Comparison of ENCODE assay signal across 19 cellular contexts in genomic region chr3:50295553-50296166, GRCh38. TPM values are rescaled to one million over a fixed set of nuclear protein-coding genes. Genes with fewer than 3 reads are reported as not detected.
DNase-seq lines count a peak whose midpoint lies in the region; ATAC-seq and TF ChIP-seq lines count a peak whose summit lies in the region.
"Had no signal": no experiment of that assay in that cellular context is flagged by ENCODE, and none has a peak within 500 bp of the region (broad histone marks: within the 10 kb centered on the region; RNA-seq: fewer than 3 reads in every experiment).

No MANE protein-coding gene starts in this region.

- H3K9me3 ChIP-seq in IMR-90 (ENCODE audit: control insufficient read depth, insufficient read depth, low read length): no peaks in the 10 kb centered on the region
- no peaks in the 10 kb centered on the region for H3K9me3 ChIP-seq in neural progenitor cell (ENCODE audit: low read depth)
- H3K9me3 ChIP-seq: BLaER1, HAP-1 had no signal

- H3K4me2 ChIP-seq in IMR-90 (ENCODE audit: low read depth, low read length): no peak overlapping the region
- no peak overlapping the region for H3K4me2 ChIP-seq in neural progenitor cell
- H3K4me2 ChIP-seq: BLaER1, KMS-11 had no signal

- dilution Hi-C loops in IMR-90 (cut with HindIII; ENCODE audit: low sequenced_read_pairs, unreplicated experiment): no loop called here

- TF ChIP-seq CTCF in IMR-90 (conservative IDR thresholded peaks at IDR 0.05; ENCODE audit: low read depth, low read length): no peak
- TF ChIP-seq CTCF in neural progenitor cell (IDR thresholded peaks at IDR 0.05): no peak

- no peak overlapping the region for H2AK9ac ChIP-seq in IMR-90 (replicated peaks; ENCODE audit: low read depth, low read length, poor library complexity)

- peak overlapping the region; percentile 51 for H3K27ac Mint-ChIP-seq in activated CD4-positive, alpha-beta T cell treated with anti-CD3 and anti-CD28 coated beads, Interleukin-2, amount 10 ng/mL, durations not matched to agents 24 days and 14 days
- no peak overlapping the region for H3K27ac Mint-ChIP-seq in neural progenitor cell

- H3K79me1 ChIP-seq in IMR-90 (ENCODE audit: low read depth in 1 of 2, low read length in 2 of 2): peaks cover 20 to 38% of the 10 kb centered on the region in 2 experiments; a peak in 3 of 4 replicates

- no peak overlapping the region for H3K4me3 Mint-ChIP-seq in activated CD4-positive, alpha-beta T cell treated with anti-CD3 and anti-CD28 coated beads, Interleukin-2, amount 10 ng/mL, durations not matched to agents 24 days and 14 days
- H3K4me3 Mint-ChIP-seq in neural progenitor cell: no peak overlapping the region

- no peak overlapping the region for H2BK120ac ChIP-seq in IMR-90 (ENCODE audit: low read depth, low read length)

- H3K9ac ChIP-seq in IMR-90 (ENCODE audit: low read depth, low read length) (no peak overlapping the region), neural progenitor cell (no peak overlapping the region)
- H3K9ac ChIP-seq: BLaER1, KMS-11 had no signal

- TF ChIP-seq POLR2A in IMR-90 (IDR thresholded peaks at IDR 0.05; ENCODE audit: low read depth, low read length): no peak

- no peak overlapping the region for H3K23ac ChIP-seq in IMR-90 (ENCODE audit: low read depth, low read length)

- H2AFZ ChIP-seq in IMR-90 (replicated peaks; ENCODE audit: low read length, poor library complexity) (peak overlapping the region; percentile 45), neural progenitor cell (replicated peaks) (no peak overlapping the region)

- no peaks in the 10 kb centered on the region for H3F3A ChIP-seq in neural progenitor cell (ENCODE audit: low read depth)

- H2AK5ac ChIP-seq in IMR-90 (ENCODE audit: low read depth, low read length): no peak overlapping the region

- no peak overlapping the region for H2BK15ac ChIP-seq in IMR-90 (ENCODE audit: low read depth, low read length)

- H4K5ac ChIP-seq in IMR-90 (ENCODE audit: low read depth, low read length): no peak overlapping the region

- H4K20me1 ChIP-seq in IMR-90 (ENCODE audit: insufficient read depth, low read length): no peaks in the 10 kb centered on the region
- H4K20me1 ChIP-seq in neural progenitor cell (ENCODE audit: low read depth): peaks cover 6% of the 10 kb centered on the region

- H3K14ac ChIP-seq in IMR-90 (replicated peaks; ENCODE audit: low read depth, low read length): no peak overlapping the region

- no peak overlapping the region for H2BK5ac ChIP-seq in IMR-90 (ENCODE audit: low read depth, low read length, poor library complexity, severe bottlenecking)

- H3K4me1 Mint-ChIP-seq in activated CD4-positive, alpha-beta T cell treated with anti-CD3 and anti-CD28 coated beads, Interleukin-2, amount 10 ng/mL, durations not matched to agents 24 days and 14 days: peaks cover 29% of the 10 kb centered on the region
- H3K4me1 Mint-ChIP-seq in neural progenitor cell: peaks cover 32% of the 10 kb centered on the region

- POLR2A ChIA-PET in IMR-90 (lab: Charles Lee; ENCODE audit: unreplicated experiment): no interaction called here

- H3K4me1 ChIP-seq in IMR-90 (ENCODE audit: control insufficient read depth, insufficient read depth, low read length) (peaks cover 21% of the 10 kb centered on the region), neural progenitor cell (peaks cover 18% of the 10 kb centered on the region)

- in situ Hi-C loops in IMR-90 (cut with MboI; ENCODE audit: low sequenced_read_pairs): no loop called here

- no peaks in the 10 kb centered on the region for H3K9me3 Mint-ChIP-seq in activated CD4-positive, alpha-beta T cell treated with anti-CD3 and anti-CD28 coated beads, Interleukin-2, amount 10 ng/mL, durations not matched to agents 24 days and 14 days
- H3K9me3 Mint-ChIP-seq in neural progenitor cell: no peaks in the 10 kb centered on the region

- WGBS in IMR-90 (ENCODE audit: extremely low coverage in 2 of 2, insufficient read length in 1 of 2), 2 experiments: 98% methylated on average over 5 of the region's 7 CpGs; no CpG with 5 or more reads in 1 of the 2 experiments

- H4K8ac ChIP-seq in IMR-90 (ENCODE audit: low read depth in 2 of 2, low read length in 2 of 2): no peak overlapping the region

- H3K79me2 ChIP-seq in neural progenitor cell (ENCODE audit: low read depth): peaks cover 12% of the 10 kb centered on the region

- H3K27me3 ChIP-seq in IMR-90 (ENCODE audit: control insufficient read depth, insufficient read depth, low read length) (no peaks in the 10 kb centered on the region), neural progenitor cell (no peaks in the 10 kb centered on the region)
- H3K27me3 ChIP-seq: BLaER1 had no signal

- ATAC-seq in IMR-90 (ENCODE audit: low read depth) (no peak), HG02973 (IDR thresholded peaks at IDR 0.05; ENCODE audit: unreplicated experiment) (no peak)
- ATAC-seq: PC-3 had no signal

- H3K36me3 Mint-ChIP-seq in activated CD4-positive, alpha-beta T cell treated with anti-CD3 and anti-CD28 coated beads, Interleukin-2, amount 10 ng/mL, durations not matched to agents 24 days and 14 days (ENCODE audit: low read depth): peaks cover 8% of the 10 kb centered on the region
- H3K36me3 Mint-ChIP-seq in neural progenitor cell: peaks cover 1% of the 10 kb centered on the region

- H3K18ac ChIP-seq in IMR-90 (ENCODE audit: low read depth, low read length): no peak overlapping the region

- H4K91ac ChIP-seq in IMR-90 (ENCODE audit: insufficient read depth, low read depth, low read length): no peak overlapping the region

- CTCF ChIA-PET in IMR-90 (lab: Yijun Ruan, JAX): no interaction called here

- no peak overlapping the region for H2BK20ac ChIP-seq in IMR-90 (ENCODE audit: low read depth, low read length)

- H3K27me3 Mint-ChIP-seq in activated CD4-positive, alpha-beta T cell treated with anti-CD3 and anti-CD28 coated beads, Interleukin-2, amount 10 ng/mL, durations not matched to agents 24 days and 14 days: no peaks in the 10 kb centered on the region
- H3K27me3 Mint-ChIP-seq in neural progenitor cell (ENCODE audit: insufficient read depth, low read depth): peaks cover 13% of the 10 kb centered on the region

- H3K27ac ChIP-seq in IMR-90 (ENCODE audit: insufficient read depth, low read length) (no peak overlapping the region), neural progenitor cell (no peak overlapping the region)
- H3K27ac ChIP-seq: BLaER1, KMS-11 had no signal

- intact Hi-C loops in activated CD4-positive, alpha-beta T cell treated with anti-CD3 and anti-CD28 coated beads, Interleukin-2, amount 10 ng/mL, durations not matched to agents 24 days and 14 days (cut with micrococcal nuclease): loop anchor here (5.0 to 10.0 kb wide), 2 partner anchors 317 to 621 kb away; partner anchors contain the start of genes APEH and CISH
- intact Hi-C loops in IMR-90 (cut with micrococcal nuclease): no loop called here

- H3K36me3 ChIP-seq in IMR-90 (ENCODE audit: control insufficient read depth, insufficient read depth, low read length) (no peaks in the 10 kb centered on the region), neural progenitor cell (no peaks in the 10 kb centered on the region)

- H3K9me1 ChIP-seq in IMR-90 (ENCODE audit: insufficient read depth, low read length): peaks cover 17% of the 10 kb centered on the region

- no peak for TF ChIP-seq RAD21 in IMR-90 (IDR thresholded peaks at IDR 0.05; ENCODE audit: low read length)

- DNase-seq in activated CD4-positive, alpha-beta T cell treated with anti-CD3 and anti-CD28 coated beads, Interleukin-2, amount 10 ng/mL, durations not matched to agents 24 days and 14 days: peak; percentile 56
- no peak for DNase-seq in activated CD4-positive, alpha-beta T cell treated with anti-CD3 and anti-CD28 coated beads, Interleukin-2, amount 50 U/mL, for 48 hours
- DNase-seq in IMR-90 (no peak), ecto neural progenitor cell (ENCODE audit: low spot score) (peak; percentile 37), neural progenitor cell (ENCODE audit: low spot score) (peak; percentile 1), mucosa of gallbladder (ENCODE audit: low spot score) (no peak)
- DNase-seq in central memory CD4-positive, alpha-beta T cell: no peak
- DNase-seq: 8988T, DMS79 treated with DMSO at 0.1 percent for 48 hours, NCI-H1436 treated with DMSO at 0.1 percent for 48 hours, NCI-H2029 treated with DMSO at 0.1 percent for 48 hours, NCI-H510A, NCI-H774, PC-3 had no signal

- H3K4ac ChIP-seq in IMR-90 (ENCODE audit: low read depth, low read length): no peak overlapping the region

- H3K56ac ChIP-seq in IMR-90 (ENCODE audit: extremely low read depth, insufficient read depth, low read length): no peak overlapping the region

- H3K4me3 ChIP-seq in IMR-90 (ENCODE audit: insufficient read depth, low read depth, low read length): no peak overlapping the region
- no peak overlapping the region for H3K4me3 ChIP-seq in neural progenitor cell
- H3K4me3 ChIP-seq: BLaER1, HAP-1 had no signal

- BruUV-seq in IMR-90 (replicated peaks; lab: Mats Ljungman, UMichigan): no TSS peak

RNA-seq across cellular contexts. Expression of gene IFRD2, which starts 3.4 kb away (rescaled TPM):
- total RNA-seq in activated CD4-positive, alpha-beta T cell treated with anti-CD3 and anti-CD28 coated beads, Interleukin-2, amount 10 ng/mL, durations not matched to agents 24 days and 14 days: 231 and 233 TPM in 2 replicates
- total RNA-seq in IMR-90 (2012; rRNA removed) (48.6 and 52.7 TPM in 2 replicates), neural progenitor cell (ENCODE audit: low replicate concordance) (26.4 and 45.6 TPM in 2 replicates), mucosa of gallbladder (74.8 TPM)
- polyA plus RNA-seq in IMR-90 (2012; rRNA removed): 79.1 and 85.2 TPM in 2 replicates
- polyA plus RNA-seq in IMR-90 (2012; cell fraction: cytosol; rRNA removed): 68.9 and 69.3 TPM in 2 replicates
- polyA plus RNA-seq in IMR-90 (2012; cell fraction: nucleus; rRNA removed; ENCODE audit: low replicate concordance): 164 and 342 TPM in 2 replicates

RNA-seq across cellular contexts. Expression of gene HYAL3, which starts 3.5 kb away (rescaled TPM):
- 7.1 and 7.3 TPM in 2 replicates for total RNA-seq in activated CD4-positive, alpha-beta T cell treated with anti-CD3 and anti-CD28 coated beads, Interleukin-2, amount 10 ng/mL, durations not matched to agents 24 days and 14 days
- 2.2 and 2.7 TPM in 2 replicates for total RNA-seq in IMR-90 (2012; rRNA removed)
- polyA plus RNA-seq in IMR-90 (2012; rRNA removed): 5.7 and 7.6 TPM in 2 replicates
- 7.4 and 11.3 TPM in 2 replicates for polyA plus RNA-seq in IMR-90 (2012; cell fraction: cytosol; rRNA removed)
- 4.6 and 10.7 TPM in 2 replicates for polyA plus RNA-seq in IMR-90 (2012; cell fraction: nucleus; rRNA removed; ENCODE audit: low replicate concordance)
- 2.2 and 4.9 TPM in 2 replicates for total RNA-seq in neural progenitor cell (ENCODE audit: low replicate concordance)
- 7.8 TPM for total RNA-seq in mucosa of gallbladder

RNA-seq across cellular contexts. Expression of gene NAA80, which starts 3.5 kb away (rescaled TPM):
- total RNA-seq in activated CD4-positive, alpha-beta T cell treated with anti-CD3 and anti-CD28 coated beads, Interleukin-2, amount 10 ng/mL, durations not matched to agents 24 days and 14 days: 17.3 and 20.0 TPM in 2 replicates
- 3.1 and 5.0 TPM in 2 replicates for total RNA-seq in IMR-90 (2012; rRNA removed)
- 14.2 and 14.4 TPM in 2 replicates for polyA plus RNA-seq in IMR-90 (2012; rRNA removed)
- 7.4 and 10.9 TPM in 2 replicates for polyA plus RNA-seq in IMR-90 (2012; cell fraction: cytosol; rRNA removed)
- polyA plus RNA-seq in IMR-90 (2012; cell fraction: nucleus; rRNA removed; ENCODE audit: low replicate concordance): 19.3 and 45.2 TPM in 2 replicates
- 10.1 and 21.8 TPM in 2 replicates for total RNA-seq in neural progenitor cell (ENCODE audit: low replicate concordance)
- 12.7 TPM for total RNA-seq in mucosa of gallbladder

RNA-seq across cellular contexts. Expression of gene HYAL1, which starts 7.7 kb away (rescaled TPM):
- 0.28 and 0.50 TPM in 2 replicates for total RNA-seq in activated CD4-positive, alpha-beta T cell treated with anti-CD3 and anti-CD28 coated beads, Interleukin-2, amount 10 ng/mL, durations not matched to agents 24 days and 14 days
- total RNA-seq in IMR-90 (2012; rRNA removed) (under 0.01 and 0.36 TPM in 2 replicates), neural progenitor cell (ENCODE audit: low replicate concordance) (1.6 and 3.0 TPM in 2 replicates), mucosa of gallbladder (82.4 TPM)
- 0.29 and 0.32 TPM in 2 replicates for polyA plus RNA-seq in IMR-90 (2012; rRNA removed)
- 0.21 and 0.32 TPM in 2 replicates for polyA plus RNA-seq in IMR-90 (2012; cell fraction: cytosol; rRNA removed)
- 1.4 and 2.3 TPM in 2 replicates for polyA plus RNA-seq in IMR-90 (2012; cell fraction: nucleus; rRNA removed; ENCODE audit: low replicate concordance)
- total RNA-seq: M059J had no signal

RNA-seq across cellular contexts. Expression of gene LSMEM2, which starts 16.8 kb away (rescaled TPM):
- not detected in 2 replicates for total RNA-seq in activated CD4-positive, alpha-beta T cell treated with anti-CD3 and anti-CD28 coated beads, Interleukin-2, amount 10 ng/mL, durations not matched to agents 24 days and 14 days
- total RNA-seq in IMR-90 (2012; rRNA removed) (under 0.01 TPM in 2 replicates), neural progenitor cell (ENCODE audit: low replicate concordance) (0.37 TPM in 1 of 2 replicates, not detected in the other), mucosa of gallbladder (0.95 TPM)
- not detected in 2 replicates for polyA plus RNA-seq in IMR-90 (2012; rRNA removed)
- polyA plus RNA-seq in IMR-90 (2012; cell fraction: cytosol; rRNA removed): not detected in 2 replicates
- polyA plus RNA-seq in IMR-90 (2012; cell fraction: nucleus; rRNA removed; ENCODE audit: low replicate concordance): 0.37 and 0.52 TPM in 2 replicates
- total RNA-seq: M059J, PC-3 had no signal

Comparison
In these comparisons a context has a peak if more than half of its experiments do, and no peak if none do; other contexts are left out.
1. DNase-seq: peak in activated CD4-positive, alpha-beta T cell treated with anti-CD3 and anti-CD28 coated beads, Interleukin-2, amount 10 ng/mL, durations not matched to agents 24 days and 14 days (single experiment), ecto neural progenitor cell (single experiment) and neural progenitor cell (single experiment); none in activated CD4-positive, alpha-beta T cell treated with anti-CD3 and anti-CD28 coated beads, Interleukin-2, amount 50 U/mL, for 48 hours (0 of 2), IMR-90 (single experiment), mucosa of gallbladder (single experiment) and central memory CD4-positive, alpha-beta T cell (single experiment).